In the genomic region with DNA sequence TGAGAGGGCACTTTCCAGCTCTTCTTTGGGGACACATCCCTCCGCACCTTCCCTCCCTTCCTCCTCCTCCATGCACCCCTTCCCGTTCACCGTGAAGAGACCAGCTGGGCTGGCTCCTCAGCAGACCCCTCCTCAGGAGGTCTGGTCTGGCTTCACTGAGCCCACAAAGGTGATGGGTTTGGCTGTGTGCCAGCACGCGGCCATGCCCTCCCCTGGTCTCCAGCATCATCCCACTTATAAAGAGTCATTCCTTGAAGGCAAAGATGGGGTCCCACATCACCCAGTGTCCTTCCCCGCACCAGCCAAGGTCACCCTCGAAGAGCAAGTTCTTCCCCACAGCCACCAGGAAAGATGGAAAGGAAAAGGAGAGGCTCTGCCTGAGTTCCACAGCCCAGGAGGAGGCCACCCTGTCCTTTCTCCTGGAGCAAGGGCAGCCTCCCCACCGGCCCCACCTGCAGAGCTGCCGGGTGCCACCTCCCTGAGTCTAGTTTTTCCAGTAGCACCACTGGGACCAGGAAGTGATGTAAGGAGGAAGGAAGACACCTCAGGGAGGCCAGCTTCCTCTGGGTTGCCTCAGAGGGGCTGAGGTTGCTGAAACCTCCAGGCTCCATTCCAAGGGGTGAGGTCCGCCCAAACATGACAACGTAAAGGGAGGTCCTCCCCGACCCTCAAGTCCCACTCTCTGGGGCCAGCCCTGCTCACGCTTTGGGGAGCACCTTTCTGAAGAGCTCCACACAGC, we compare ENCODE assay signal across 25 cellular contexts. TPM values are rescaled to one million over a fixed set of nuclear protein-coding genes. Genes with fewer than 3 reads are reported as not detected.
"Had no signal": no experiment of that assay in that cellular context is flagged by ENCODE, and none has a peak within 500 bp of the region (broad histone marks: within the 10 kb centered on the region; RNA-seq: fewer than 3 reads in every experiment).

No MANE protein-coding gene starts in this region.

- H3K27ac ChIP-seq: brain microvascular endothelial cell, gastroesophageal sphincter, testis, upper lobe of left lung had no signal

- H3K9me3 ChIP-seq: testis had no signal

- DNase-seq: activated CD4-positive, alpha-beta T cell treated with anti-CD3 and anti-CD28 coated beads for 36 hours; activated CD4-positive, alpha-beta T cell treated with anti-CD3 and anti-CD28 coated beads, Interleukin-2, amount 50 U/mL, for 48 hours; activated CD8-positive, alpha-beta memory T cell treated with anti-CD3 and anti-CD28 coated beads, Interleukin-2, amount 50 U/mL, for 48 hours; activated naive CD4-positive, alpha-beta T cell treated with anti-CD3 and anti-CD28 coated beads, Interleukin-2, amount 50 U/mL, for 16 hours; activated naive CD8-positive, alpha-beta T cell treated with anti-CD3 and anti-CD28 coated beads, Interleukin-2, amount 50 U/mL, for 24 hours; activated T-cell treated with anti-CD3 and anti-CD28 coated beads, Interleukin-2, amount 50 U/mL, for 4 hours; brain microvascular endothelial cell; effector memory CD4-positive, alpha-beta T cell; head of caudate nucleus; left cardiac atrium; mesenchymal stem cell; retina; stimulated activated CD4-positive, alpha-beta T cell treated with anti-CD3 and anti-CD28 coated beads, Interleukin-2, amount 100 ng/mL, for 48 hours; stimulated activated CD8-positive, alpha-beta memory T cell treated with anti-CD3 and anti-CD28 coated beads, Interleukin-4, amount 100 ng/mL, for 48 hours; stimulated activated naive B cell treated with anti-CD40 and anti-IgM and Interleukin-4, amounts not matched to agents 10 μg/mL and 1 μg/mL and 100 μg/mL, for 72 hours; T1000; testis; upper lobe of left lung had no signal

- H3K4me3 Mint-ChIP-seq: activated CD4-positive, alpha-beta T cell treated with anti-CD3 and anti-CD28 coated beads for 36 hours; activated naive CD8-positive, alpha-beta T cell treated with anti-CD3 and anti-CD28 coated beads, Interleukin-2, amount 50 U/mL, for 24 hours; activated T-cell treated with anti-CD3 and anti-CD28 coated beads, Interleukin-2, amount 50 U/mL, for 4 hours; central memory CD8-positive, alpha-beta T cell; stimulated activated naive B cell treated with anti-CD40 and anti-IgM and Interleukin-4, amounts not matched to agents 10 μg/mL and 1 μg/mL and 100 μg/mL, for 72 hours; T-helper 1 cell treated with Interleukin-12 subunit alpha and Interleukin-12 subunit beta and Interleukin-4 antibody, amounts not matched to agents 30 μg/mL and 1 μg/mL, for 36 hours; WTC11 had no signal

- H3K27ac Mint-ChIP-seq: activated CD4-positive, alpha-beta T cell treated with anti-CD3 and anti-CD28 coated beads for 36 hours; activated naive CD8-positive, alpha-beta T cell treated with anti-CD3 and anti-CD28 coated beads, Interleukin-2, amount 50 U/mL, for 24 hours; stimulated activated naive B cell treated with anti-CD40 and anti-IgM and Interleukin-4, amounts not matched to agents 10 μg/mL and 1 μg/mL and 100 μg/mL, for 72 hours; T-helper 1 cell treated with Interleukin-12 subunit alpha and Interleukin-12 subunit beta and Interleukin-4 antibody, amounts not matched to agents 30 μg/mL and 1 μg/mL, for 36 hours; WTC11 had no signal

- H3K4me1 ChIP-seq: gastroesophageal sphincter, testis, upper lobe of left lung had no signal

- H3K4me3 ChIP-seq: gastroesophageal sphincter, testis, upper lobe of left lung had no signal

- H3K36me3 ChIP-seq: brain microvascular endothelial cell, gastroesophageal sphincter, upper lobe of left lung had no signal

- H3K4me1 Mint-ChIP-seq: activated CD4-positive, alpha-beta T cell treated with anti-CD3 and anti-CD28 coated beads for 36 hours; activated naive CD8-positive, alpha-beta T cell treated with anti-CD3 and anti-CD28 coated beads, Interleukin-2, amount 50 U/mL, for 24 hours; central memory CD8-positive, alpha-beta T cell had no signal

- H3K9me3 Mint-ChIP-seq: central memory CD8-positive, alpha-beta T cell had no signal

- H3K27me3 ChIP-seq: brain microvascular endothelial cell, testis, upper lobe of left lung had no signal

- FAIRE-seq: colon, islet of Langerhans had no signal

RNA-seq across cellular contexts. Expression of a gene that starts 32.7 kb away (rescaled TPM):
- polyA plus RNA-seq: neural cell had no signal
